10 cellular contexts compared by ENCODE assay signal in genomic region chr20:2691663-2692035, GRCh38. TPM values are rescaled to one million over a fixed set of nuclear protein-coding genes. Genes with fewer than 3 reads are reported as not detected.
DNase-seq lines count a peak whose midpoint lies in the region; ATAC-seq lines count a peak whose summit lies in the region.
"Had no signal": no experiment of that assay in that cellular context is flagged by ENCODE, and none has a peak within 500 bp of the region (broad histone marks: within the 10 kb centered on the region; RNA-seq: fewer than 3 reads in every experiment).

No MANE protein-coding gene starts in this region.

- ATAC-seq in activated naive CD8-positive, alpha-beta T cell treated with anti-CD3 and anti-CD28 coated beads, Interleukin-2, amount 10 ng/mL, durations not matched to agents 7 days and 5 days (ENCODE audit: low read depth) = no peak
- no peak for ATAC-seq in HG02938 (IDR thresholded peaks at IDR 0.05; ENCODE audit: unreplicated experiment)

- no peaks in the 10 kb centered on the region for H3K9me3 Mint-ChIP-seq in activated CD4-positive, alpha-beta T cell treated with anti-CD3 and anti-CD28 coated beads, Interleukin-2, amount 10 ng/mL, durations not matched to agents 7 days and 5 days
- no peaks in the 10 kb centered on the region for H3K9me3 Mint-ChIP-seq in activated naive CD8-positive, alpha-beta T cell treated with anti-CD3 and anti-CD28 coated beads, Interleukin-2, amount 10 ng/mL, durations not matched to agents 7 days and 5 days

- peak overlapping the region; percentile 72 for H3K4me3 Mint-ChIP-seq in activated CD4-positive, alpha-beta T cell treated with anti-CD3 and anti-CD28 coated beads, Interleukin-2, amount 10 ng/mL, durations not matched to agents 7 days and 5 days
- H3K4me3 Mint-ChIP-seq in activated naive CD8-positive, alpha-beta T cell treated with anti-CD3 and anti-CD28 coated beads, Interleukin-2, amount 10 ng/mL, durations not matched to agents 7 days and 5 days = peak overlapping the region; percentile 77

- H3K36me3 ChIP-seq in mesodermal cell (ENCODE audit: control insufficient read depth, insufficient read depth, low read length) = no peaks in the 10 kb centered on the region

- H3K4me3 ChIP-seq in mesodermal cell (ENCODE audit: extremely low read depth, insufficient read depth, low read length, poor library complexity, severe bottlenecking) = peak overlapping the region; percentile 30

- H3K4me1 ChIP-seq in mesodermal cell (ENCODE audit: control insufficient read depth, insufficient read depth, low read length, poor library complexity, severe bottlenecking) = peaks cover 3% of the 10 kb centered on the region

- POLR2A ChIA-PET in activated CD4-positive, alpha-beta T cell treated with anti-CD3 and anti-CD28 coated beads, Interleukin-2, amount 10 ng/mL, durations not matched to agents 7 days and 5 days (lab: Charles Lee) = no interaction called here
- POLR2A ChIA-PET in activated naive CD8-positive, alpha-beta T cell treated with anti-CD3 and anti-CD28 coated beads, Interleukin-2, amount 10 ng/mL, durations not matched to agents 7 days and 5 days (lab: Charles Lee) = no interaction called here

- peaks cover 56% of the 10 kb centered on the region for H3K27me3 Mint-ChIP-seq in activated CD4-positive, alpha-beta T cell treated with anti-CD3 and anti-CD28 coated beads, Interleukin-2, amount 10 ng/mL, durations not matched to agents 7 days and 5 days
- peaks cover 58% of the 10 kb centered on the region for H3K27me3 Mint-ChIP-seq in activated naive CD8-positive, alpha-beta T cell treated with anti-CD3 and anti-CD28 coated beads, Interleukin-2, amount 10 ng/mL, durations not matched to agents 7 days and 5 days

- H3K27ac ChIP-seq in mesodermal cell (ENCODE audit: low read depth, low read length, severe bottlenecking) (no peak overlapping the region), temporal lobe (ENCODE audit: low read depth, low read length) (peak overlapping the region; percentile 74)

- no peak for DNase-seq in activated CD4-positive, alpha-beta T cell treated with anti-CD3 and anti-CD28 coated beads, Interleukin-2, amount 10 ng/mL, durations not matched to agents 7 days and 5 days
- DNase-seq in activated CD4-positive, alpha-beta T cell treated with anti-CD3 and anti-CD28 coated beads, Interleukin-2, amount 50 U/mL, for 1 hour = no peak
- DNase-seq in activated naive CD8-positive, alpha-beta T cell treated with anti-CD3 and anti-CD28 coated beads, Interleukin-2, amount 10 ng/mL, durations not matched to agents 7 days and 5 days = no peak
- DNase-seq in NCI-H2081 treated with DMSO at 0.1 percent for 48 hours (lab: John Stamatoyannopoulos, UW) = no peak
- no peak for DNase-seq in stimulated activated CD4-positive, alpha-beta T cell treated with anti-CD3 and anti-CD28 coated beads, Interleukin-15, amount 100 ng/mL, for 24 hours
- DNase-seq: ACHN, SHP77 treated with DMSO at 0.1 percent for 48 hours had no signal

- CTCF ChIA-PET in activated CD4-positive, alpha-beta T cell treated with anti-CD3 and anti-CD28 coated beads, Interleukin-2, amount 10 ng/mL, durations not matched to agents 7 days and 5 days (lab: Charles Lee) = interaction anchor here (1.0 kb wide), 1 partner anchor 60 kb away, joined by 3 read pairs; no protein-coding TSS in a partner anchor

- 51 to 55% methylated on average over 9 to 10 of the region's 10 CpGs for WGBS in mesodermal cell (ENCODE audit: insufficient coverage in 2 of 2), 2 experiments

- peak overlapping the region; percentile 16 for H3K27ac Mint-ChIP-seq in activated CD4-positive, alpha-beta T cell treated with anti-CD3 and anti-CD28 coated beads, Interleukin-2, amount 10 ng/mL, durations not matched to agents 7 days and 5 days
- no peak overlapping the region for H3K27ac Mint-ChIP-seq in activated naive CD8-positive, alpha-beta T cell treated with anti-CD3 and anti-CD28 coated beads, Interleukin-2, amount 10 ng/mL, durations not matched to agents 7 days and 5 days

- peaks cover 22% of the 10 kb centered on the region for H3K4me1 Mint-ChIP-seq in activated CD4-positive, alpha-beta T cell treated with anti-CD3 and anti-CD28 coated beads, Interleukin-2, amount 10 ng/mL, durations not matched to agents 7 days and 5 days
- peaks cover 22% of the 10 kb centered on the region for H3K4me1 Mint-ChIP-seq in activated naive CD8-positive, alpha-beta T cell treated with anti-CD3 and anti-CD28 coated beads, Interleukin-2, amount 10 ng/mL, durations not matched to agents 7 days and 5 days

- H3K36me3 Mint-ChIP-seq in activated CD4-positive, alpha-beta T cell treated with anti-CD3 and anti-CD28 coated beads, Interleukin-2, amount 10 ng/mL, durations not matched to agents 7 days and 5 days (ENCODE audit: low read depth) = no peaks in the 10 kb centered on the region
- no peaks in the 10 kb centered on the region for H3K36me3 Mint-ChIP-seq in activated naive CD8-positive, alpha-beta T cell treated with anti-CD3 and anti-CD28 coated beads, Interleukin-2, amount 10 ng/mL, durations not matched to agents 7 days and 5 days

- no peaks in the 10 kb centered on the region for H3K9me3 ChIP-seq in mesodermal cell (ENCODE audit: control insufficient read depth, low read length)

RNA-seq across cellular contexts. Expression of gene EBF4, which starts 0.9 kb away (rescaled TPM):
- total RNA-seq in activated CD4-positive, alpha-beta T cell treated with anti-CD3 and anti-CD28 coated beads, Interleukin-2, amount 10 ng/mL, durations not matched to agents 7 days and 5 days = under 1 TPM; 0.27 to 0.64 TPM
- 1 to 10 TPM in 1 of 2 experiments, under 1 TPM in 1; 0.99 to 2.4 TPM for total RNA-seq in activated naive CD8-positive, alpha-beta T cell treated with anti-CD3 and anti-CD28 coated beads, Interleukin-2, amount 10 ng/mL, durations not matched to agents 7 days and 5 days
- 15.2 TPM for polyA plus RNA-seq in mesodermal cell (2013, experiment 1 of 2)
- polyA plus RNA-seq in mesodermal cell (2013, experiment 2 of 2) = 13.1 TPM
- total RNA-seq in temporal lobe = 10.6 TPM

RNA-seq across cellular contexts. Expression of gene IDH3B, which starts 27.6 kb away (rescaled TPM):
- 100 to 1,000 TPM; 100 to 103 TPM for total RNA-seq in activated CD4-positive, alpha-beta T cell treated with anti-CD3 and anti-CD28 coated beads, Interleukin-2, amount 10 ng/mL, durations not matched to agents 7 days and 5 days
- total RNA-seq in activated naive CD8-positive, alpha-beta T cell treated with anti-CD3 and anti-CD28 coated beads, Interleukin-2, amount 10 ng/mL, durations not matched to agents 7 days and 5 days = 10 to 100 TPM; 95.8 to 96.7 TPM
- polyA plus RNA-seq in mesodermal cell (2013, experiment 1 of 2) = 81.5 TPM
- 71.8 TPM for polyA plus RNA-seq in mesodermal cell (2013, experiment 2 of 2)
- 62.2 TPM for total RNA-seq in temporal lobe

RNA-seq across cellular contexts. Expression of gene NOP56, which starts 39.2 kb away (rescaled TPM):
- total RNA-seq in activated CD4-positive, alpha-beta T cell treated with anti-CD3 and anti-CD28 coated beads, Interleukin-2, amount 10 ng/mL, durations not matched to agents 7 days and 5 days = 100 to 1,000 TPM; 382 to 387 TPM
- total RNA-seq in activated naive CD8-positive, alpha-beta T cell treated with anti-CD3 and anti-CD28 coated beads, Interleukin-2, amount 10 ng/mL, durations not matched to agents 7 days and 5 days = 100 to 1,000 TPM; 322 to 330 TPM
- 184 TPM for polyA plus RNA-seq in mesodermal cell (2013, experiment 1 of 2)
- polyA plus RNA-seq in mesodermal cell (2013, experiment 2 of 2) = 191 TPM
- total RNA-seq in temporal lobe = 93.7 TPM
